In genomic region chr11:118222437-118222836, GRCh38 we compare ENCODE assay signal across 1 cellular context.
TF ChIP-seq lines count a peak whose summit lies in the region.

No MANE protein-coding gene starts in this region.

TF ChIP-seq in K562, 482 proteins besides CTCF, POLR2A, EP300 and RAD21:
- TF ChIP-seq CEBPB (tag; IDR thresholded peaks at IDR 0.05) (no peak), EP400 (IDR thresholded peaks at IDR 0.05) (no peak), ZNF717 (CRISPR knock-in tag; IDR thresholded peaks at IDR 0.05) (no peak), NRF1 (conservative IDR thresholded peaks at IDR 0.05 in 1 of 2, IDR thresholded peaks at IDR 0.05 in 1 of 2) (no peak), DMBX1 (CRISPR knock-in tag; IDR thresholded peaks at IDR 0.05; ENCODE audit: borderline replicate concordance) (no peak), TOE1 (IDR thresholded peaks at IDR 0.05; ENCODE audit: borderline replicate concordance) (peak; percentile 84), TOE1 (CRISPR knock-in tag; IDR thresholded peaks at IDR 0.05; ENCODE audit: borderline replicate concordance, low read depth) (no peak), ZBTB12 (CRISPR knock-in tag; IDR thresholded peaks at IDR 0.05) (no peak), WHSC1 (IDR thresholded peaks at IDR 0.05; ENCODE audit: low read length) (no peak), CHCHD3 (CRISPR knock-in tag; IDR thresholded peaks at IDR 0.05) (no peak), FOXK1 (CRISPR knock-in tag; IDR thresholded peaks at IDR 0.05; ENCODE audit: borderline replicate concordance) (no peak), TFE3 (CRISPR knock-in tag; IDR thresholded peaks at IDR 0.05) (peak; percentile 90), BMI1 (IDR thresholded peaks at IDR 0.05; ENCODE audit: low read length) (no peak), CXXC5 (CRISPR knock-in tag; IDR thresholded peaks at IDR 0.05) (no peak), HOXB6 (CRISPR knock-in tag; IDR thresholded peaks at IDR 0.05; ENCODE audit: borderline replicate concordance) (no peak), RAD51 (IDR thresholded peaks at IDR 0.05; ENCODE audit: borderline replicate concordance, low read depth) (peak; percentile 87), ZNF764 (CRISPR knock-in tag; IDR thresholded peaks at IDR 0.05; ENCODE audit: low read depth) (no peak), KAT2B (IDR thresholded peaks at IDR 0.05; ENCODE audit: low read depth, low read length) (no peak), CAMTA2 (CRISPR knock-in tag; conservative IDR thresholded peaks at IDR 0.05) (no peak), BCL6 (CRISPR knock-in tag; IDR thresholded peaks at IDR 0.05) (no peak)
- TF ChIP-seq, protein P1, sequence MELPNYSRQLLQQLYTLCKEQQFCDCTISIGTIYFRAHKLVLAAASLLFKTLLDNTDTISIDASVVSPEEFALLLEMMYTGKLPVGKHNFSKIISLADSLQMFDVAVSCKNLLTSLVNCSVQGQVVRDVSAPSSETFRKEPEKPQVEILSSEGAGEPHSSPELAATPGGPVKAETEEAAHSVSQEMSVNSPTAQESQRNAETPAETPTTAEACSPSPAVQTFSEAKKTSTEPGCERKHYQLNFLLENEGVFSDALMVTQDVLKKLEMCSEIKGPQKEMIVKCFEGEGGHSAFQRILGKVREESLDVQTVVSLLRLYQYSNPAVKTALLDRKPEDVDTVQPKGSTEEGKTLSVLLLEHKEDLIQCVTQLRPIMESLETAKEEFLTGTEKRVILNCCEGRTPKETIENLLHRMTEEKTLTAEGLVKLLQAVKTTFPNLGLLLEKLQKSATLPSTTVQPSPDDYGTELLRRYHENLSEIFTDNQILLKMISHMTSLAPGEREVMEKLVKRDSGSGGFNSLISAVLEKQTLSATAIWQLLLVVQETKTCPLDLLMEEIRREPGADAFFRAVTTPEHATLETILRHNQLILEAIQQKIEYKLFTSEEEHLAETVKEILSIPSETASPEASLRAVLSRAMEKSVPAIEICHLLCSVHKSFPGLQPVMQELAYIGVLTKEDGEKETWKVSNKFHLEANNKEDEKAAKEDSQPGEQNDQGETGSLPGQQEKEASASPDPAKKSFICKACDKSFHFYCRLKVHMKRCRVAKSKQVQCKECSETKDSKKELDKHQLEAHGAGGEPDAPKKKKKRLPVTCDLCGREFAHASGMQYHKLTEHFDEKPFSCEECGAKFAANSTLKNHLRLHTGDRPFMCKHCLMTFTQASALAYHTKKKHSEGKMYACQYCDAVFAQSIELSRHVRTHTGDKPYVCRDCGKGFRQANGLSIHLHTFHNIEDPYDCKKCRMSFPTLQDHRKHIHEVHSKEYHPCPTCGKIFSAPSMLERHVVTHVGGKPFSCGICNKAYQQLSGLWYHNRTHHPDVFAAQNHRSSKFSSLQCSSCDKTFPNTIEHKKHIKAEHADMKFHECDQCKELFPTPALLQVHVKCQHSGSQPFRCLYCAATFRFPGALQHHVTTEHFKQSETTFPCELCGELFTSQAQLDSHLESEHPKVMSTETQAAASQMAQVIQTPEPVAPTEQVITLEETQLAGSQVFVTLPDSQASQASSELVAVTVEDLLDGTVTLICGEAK (IDR thresholded peaks at IDR 0.05), result no peak
- TF ChIP-seq, protein P1 (CRISPR knock-in tag; IDR thresholded peaks at IDR 0.05), result no peak
- TF ChIP-seq, protein P2, sequence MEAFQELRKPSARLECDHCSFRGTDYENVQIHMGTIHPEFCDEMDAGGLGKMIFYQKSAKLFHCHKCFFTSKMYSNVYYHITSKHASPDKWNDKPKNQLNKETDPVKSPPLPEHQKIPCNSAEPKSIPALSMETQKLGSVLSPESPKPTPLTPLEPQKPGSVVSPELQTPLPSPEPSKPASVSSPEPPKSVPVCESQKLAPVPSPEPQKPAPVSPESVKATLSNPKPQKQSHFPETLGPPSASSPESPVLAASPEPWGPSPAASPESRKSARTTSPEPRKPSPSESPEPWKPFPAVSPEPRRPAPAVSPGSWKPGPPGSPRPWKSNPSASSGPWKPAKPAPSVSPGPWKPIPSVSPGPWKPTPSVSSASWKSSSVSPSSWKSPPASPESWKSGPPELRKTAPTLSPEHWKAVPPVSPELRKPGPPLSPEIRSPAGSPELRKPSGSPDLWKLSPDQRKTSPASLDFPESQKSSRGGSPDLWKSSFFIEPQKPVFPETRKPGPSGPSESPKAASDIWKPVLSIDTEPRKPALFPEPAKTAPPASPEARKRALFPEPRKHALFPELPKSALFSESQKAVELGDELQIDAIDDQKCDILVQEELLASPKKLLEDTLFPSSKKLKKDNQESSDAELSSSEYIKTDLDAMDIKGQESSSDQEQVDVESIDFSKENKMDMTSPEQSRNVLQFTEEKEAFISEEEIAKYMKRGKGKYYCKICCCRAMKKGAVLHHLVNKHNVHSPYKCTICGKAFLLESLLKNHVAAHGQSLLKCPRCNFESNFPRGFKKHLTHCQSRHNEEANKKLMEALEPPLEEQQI (IDR thresholded peaks at IDR 0.05), result no peak
- TF ChIP-seq, protein P3, sequence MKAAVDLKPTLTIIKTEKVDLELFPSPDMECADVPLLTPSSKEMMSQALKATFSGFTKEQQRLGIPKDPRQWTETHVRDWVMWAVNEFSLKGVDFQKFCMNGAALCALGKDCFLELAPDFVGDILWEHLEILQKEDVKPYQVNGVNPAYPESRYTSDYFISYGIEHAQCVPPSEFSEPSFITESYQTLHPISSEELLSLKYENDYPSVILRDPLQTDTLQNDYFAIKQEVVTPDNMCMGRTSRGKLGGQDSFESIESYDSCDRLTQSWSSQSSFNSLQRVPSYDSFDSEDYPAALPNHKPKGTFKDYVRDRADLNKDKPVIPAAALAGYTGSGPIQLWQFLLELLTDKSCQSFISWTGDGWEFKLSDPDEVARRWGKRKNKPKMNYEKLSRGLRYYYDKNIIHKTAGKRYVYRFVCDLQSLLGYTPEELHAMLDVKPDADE (conservative IDR thresholded peaks at IDR 0.05; ENCODE audit: control insufficient read depth, low read depth, low read length), result no peak
- TF ChIP-seq, protein P4, sequence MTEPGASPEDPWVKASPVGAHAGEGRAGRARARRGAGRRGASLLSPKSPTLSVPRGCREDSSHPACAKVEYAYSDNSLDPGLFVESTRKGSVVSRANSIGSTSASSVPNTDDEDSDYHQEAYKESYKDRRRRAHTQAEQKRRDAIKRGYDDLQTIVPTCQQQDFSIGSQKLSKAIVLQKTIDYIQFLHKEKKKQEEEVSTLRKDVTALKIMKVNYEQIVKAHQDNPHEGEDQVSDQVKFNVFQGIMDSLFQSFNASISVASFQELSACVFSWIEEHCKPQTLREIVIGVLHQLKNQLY (CRISPR knock-in tag; conservative IDR thresholded peaks at IDR 0.05), result no peak
